In the genomic region with DNA sequence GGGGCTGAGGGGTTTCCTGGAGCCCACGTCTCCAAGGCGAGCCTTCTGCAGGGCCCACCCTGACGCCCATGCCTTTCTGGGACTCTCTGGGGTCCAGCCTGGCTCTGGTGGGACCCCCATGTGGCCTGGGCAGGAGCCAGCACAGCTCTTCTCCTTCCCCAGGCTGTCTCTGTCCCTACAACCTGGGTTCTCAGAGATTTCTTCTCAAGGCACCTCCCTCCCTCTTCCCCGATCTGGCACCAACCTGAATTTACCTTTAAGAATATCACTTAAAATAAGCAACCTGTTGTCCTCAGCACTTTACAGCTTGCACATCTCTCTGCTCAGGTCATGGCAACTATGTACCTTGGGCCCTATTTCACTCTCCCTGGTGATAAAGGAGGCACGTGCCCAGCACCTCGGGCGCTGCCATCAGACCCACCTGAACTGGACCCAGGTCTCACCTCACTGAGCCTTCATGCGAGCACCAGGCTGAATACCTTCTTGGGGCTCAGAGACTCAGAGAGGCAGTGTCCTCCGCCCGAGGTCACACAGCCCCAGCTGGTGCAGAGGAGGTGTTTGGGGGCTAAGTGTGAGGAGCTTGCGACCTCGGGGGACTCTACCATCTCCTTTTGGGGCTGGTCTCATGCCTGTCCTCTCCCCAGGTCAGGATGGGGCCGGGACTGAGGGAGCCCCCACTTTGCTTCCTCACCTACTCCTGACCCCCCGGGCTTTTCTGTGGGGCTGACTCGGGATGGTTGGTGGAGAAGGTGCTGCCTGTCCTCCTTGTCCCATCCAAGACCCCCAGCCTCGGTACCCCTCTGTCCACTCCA, we compare ENCODE assay signal across 14 cellular contexts.
A peak's percentile ranks its signal among the peaks of the same experiment; 100 is the strongest.
DNase-seq lines count a peak whose midpoint lies in the region; ATAC-seq, FAIRE-seq and TF ChIP-seq lines count a peak whose summit lies in the region.
"Had no signal": no experiment of that assay in that cellular context is flagged by ENCODE, and none has a peak within 500 bp of the region (broad histone marks: within the 10 kb centered on the region; RNA-seq: fewer than 3 reads in every experiment).

No MANE protein-coding gene starts in this region.

- no peaks in the 10 kb centered on the region for H3K79me2 ChIP-seq in osteoblast (ENCODE audit: insufficient read depth, low read length)

- WGBS in A549 (ENCODE audit: missing lambda C conversion rate), result 83% methylated on average over 12 of the region's 16 CpGs

- DNase-seq in A549 (ENCODE audit: low read depth in 1 of 2, low spot score in 1 of 2) (no peak), ascending aorta (ENCODE audit: low spot score in 2 of 2) (no peak), osteoblast (ENCODE audit: insufficient read length, low spot score, missing footprints) (peak; percentile 70), NCI-H146 (lab: John Stamatoyannopoulos, UW) (no peak), pons (ENCODE audit: low spot score) (no peak)
- DNase-seq: activated CD4-positive, alpha-beta T cell treated with anti-CD3 and anti-CD28 coated beads, Interleukin-2, amount 10 ng/mL, durations not matched to agents 7 days and 5 days; activated T-cell treated with anti-CD3 and anti-CD28 coated beads, Interleukin-2, amount 50 U/mL, for 1 hour; NCI-H2029; NCI-H774; T-helper 9 cell had no signal

- no peak overlapping the region for H3K4me3 ChIP-seq in A549
- H3K4me3 ChIP-seq in ascending aorta, result no peak overlapping the region
- peak overlapping the region; percentile 35; the same call in 1 of the 2 replicates for H3K4me3 ChIP-seq in iPS-20b (ENCODE audit: low read length)
- H3K4me3 ChIP-seq in osteoblast (ENCODE audit: insufficient read depth, low read length), result no peak overlapping the region
- H3K4me3 ChIP-seq: GM12878 had no signal

- no peaks in the 10 kb centered on the region for H3K36me3 ChIP-seq in ascending aorta
- H3K36me3 ChIP-seq in iPS-20b (ENCODE audit: insufficient read depth, low read depth, low read length), result no peaks in the 10 kb centered on the region
- no peaks in the 10 kb centered on the region for H3K36me3 ChIP-seq in osteoblast (ENCODE audit: insufficient read depth, low read length)

- no peak overlapping the region for H2AFZ ChIP-seq in osteoblast (ENCODE audit: low read length)

- CTCF ChIA-PET in A549 (lab: Yijun Ruan, JAX), result interaction anchor here (0.6 to 1.9 kb wide), 2 partner anchors 82 to 229 kb away, joined by 3 to 4 read pairs; no protein-coding TSS in a partner anchor

- TF ChIP-seq EP300 in A549 (IDR thresholded peaks at IDR 0.05), result no peak

- peaks cover 65% of the 10 kb centered on the region for H3K4me1 ChIP-seq in A549
- H3K4me1 ChIP-seq in ascending aorta, result peaks cover 4 to 15% of the 10 kb centered on the region in 2 donors
- H3K4me1 ChIP-seq in iPS-20b (ENCODE audit: insufficient read depth, low read length), result peaks cover 12% of the 10 kb centered on the region
- H3K4me1 ChIP-seq in osteoblast (ENCODE audit: insufficient read depth, low read length), result no peaks in the 10 kb centered on the region

- TF ChIP-seq CTCF in A549 (IDR thresholded peaks at IDR 0.05) (no peak), ascending aorta (IDR thresholded peaks at IDR 0.05) (no peak), osteoblast (IDR thresholded peaks at IDR 0.05; ENCODE audit: extremely low read depth, low read depth, low read length) (no peak)

- no peak overlapping the region for H3K4me2 ChIP-seq in A549
- no peak overlapping the region for H3K4me2 ChIP-seq in osteoblast (ENCODE audit: insufficient read depth, low read length)

- no peak for ATAC-seq in A549
- ATAC-seq in HG02981 (IDR thresholded peaks at IDR 0.05; ENCODE audit: unreplicated experiment), result no peak
- no peak for ATAC-seq in GM19463 (IDR thresholded peaks at IDR 0.05; ENCODE audit: unreplicated experiment)
- ATAC-seq: GM12878 had no signal

- H4K20me1 ChIP-seq in osteoblast (ENCODE audit: insufficient read depth, low read length), result no peaks in the 10 kb centered on the region

- no peaks in the 10 kb centered on the region for H3K9me3 ChIP-seq in A549
- H3K9me3 ChIP-seq in ascending aorta, result no peaks in the 10 kb centered on the region
- H3K9me3 ChIP-seq in iPS-20b (ENCODE audit: insufficient read depth, low read depth, low read length), result no peaks in the 10 kb centered on the region
- H3K9me3 ChIP-seq in osteoblast (ENCODE audit: low read depth, low read length), result no peaks in the 10 kb centered on the region

- peak overlapping the region; percentile 71 to 84; a peak in 5 of 6 replicates for H3K27ac ChIP-seq in A549
- H3K27ac ChIP-seq in ascending aorta, result peak overlapping the region; percentile 45 to 53
- no peak overlapping the region for H3K27ac ChIP-seq in iPS-20b (ENCODE audit: low read length)
- H3K27ac ChIP-seq in osteoblast (ENCODE audit: low read depth, low read length), result no peak overlapping the region

- no peak for TF ChIP-seq RAD21 in A549 (conservative IDR thresholded peaks at IDR 0.05 in 1 of 2, IDR thresholded peaks at IDR 0.05 in 1 of 2)

- POLR2A ChIA-PET in A549 (lab: Yijun Ruan, JAX), result no interaction called here

- intact Hi-C loops in ascending aorta (cut with DNase I), result no loop called here

- no peak for TF ChIP-seq POLR2A in A549 (IDR thresholded peaks at IDR 0.05; ENCODE audit: low read length)

- H3K27me3 ChIP-seq in ascending aorta, result no peaks in the 10 kb centered on the region
- H3K27me3 ChIP-seq in iPS-20b (ENCODE audit: insufficient read depth, low read length), result no peaks in the 10 kb centered on the region
- no peaks in the 10 kb centered on the region for H3K27me3 ChIP-seq in osteoblast (ENCODE audit: insufficient read depth, low read length)

- no peak overlapping the region for H3K9ac ChIP-seq in iPS-20b (ENCODE audit: low read depth, low read length)

- FAIRE-seq in A549 (lab: Jason Lieb, UNC), result no peak
- FAIRE-seq: GM12878 had no signal

TF ChIP-seq in A549, 52 proteins besides CTCF, POLR2A, EP300 and RAD21:
- TF ChIP-seq RARB (CRISPR knock-in tag; IDR thresholded peaks at IDR 0.05) (no peak), SMC3 (IDR thresholded peaks at IDR 0.05) (no peak), SREBF2 (IDR thresholded peaks at IDR 0.05) (no peak), NPAS2 (CRISPR knock-in tag; IDR thresholded peaks at IDR 0.05; ENCODE audit: borderline replicate concordance) (no peak), BHLHE40 (IDR thresholded peaks at IDR 0.05; ENCODE audit: low read depth, low read length) (no peak), CHD2 (IDR thresholded peaks at IDR 0.05; ENCODE audit: low read length, partially characterized antibody) (no peak), RFX5 (IDR thresholded peaks at IDR 0.05) (no peak), ZC3H11A (IDR thresholded peaks at IDR 0.05) (no peak), HOXB13 (CRISPR knock-in tag; IDR thresholded peaks at IDR 0.05; ENCODE audit: low read depth) (no peak)
- TF ChIP-seq, protein P1, sequence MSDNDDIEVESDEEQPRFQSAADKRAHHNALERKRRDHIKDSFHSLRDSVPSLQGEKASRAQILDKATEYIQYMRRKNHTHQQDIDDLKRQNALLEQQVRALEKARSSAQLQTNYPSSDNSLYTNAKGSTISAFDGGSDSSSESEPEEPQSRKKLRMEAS (IDR thresholded peaks at IDR 0.05), result no peak
- TF ChIP-seq, protein P2, sequence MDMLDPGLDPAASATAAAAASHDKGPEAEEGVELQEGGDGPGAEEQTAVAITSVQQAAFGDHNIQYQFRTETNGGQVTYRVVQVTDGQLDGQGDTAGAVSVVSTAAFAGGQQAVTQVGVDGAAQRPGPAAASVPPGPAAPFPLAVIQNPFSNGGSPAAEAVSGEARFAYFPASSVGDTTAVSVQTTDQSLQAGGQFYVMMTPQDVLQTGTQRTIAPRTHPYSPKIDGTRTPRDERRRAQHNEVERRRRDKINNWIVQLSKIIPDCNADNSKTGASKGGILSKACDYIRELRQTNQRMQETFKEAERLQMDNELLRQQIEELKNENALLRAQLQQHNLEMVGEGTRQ (IDR thresholded peaks at IDR 0.05), result no peak

Comparison
In these comparisons a context has a peak if more than half of its experiments do, and no peak if none do; other contexts are left out.
1. H3K27ac ChIP-seq: peak in A549 (2 of 2) and ascending aorta (2 of 2); none in iPS-20b (single experiment) and osteoblast (single experiment).